11 cellular contexts compared by ENCODE assay signal in the genomic region with DNA sequence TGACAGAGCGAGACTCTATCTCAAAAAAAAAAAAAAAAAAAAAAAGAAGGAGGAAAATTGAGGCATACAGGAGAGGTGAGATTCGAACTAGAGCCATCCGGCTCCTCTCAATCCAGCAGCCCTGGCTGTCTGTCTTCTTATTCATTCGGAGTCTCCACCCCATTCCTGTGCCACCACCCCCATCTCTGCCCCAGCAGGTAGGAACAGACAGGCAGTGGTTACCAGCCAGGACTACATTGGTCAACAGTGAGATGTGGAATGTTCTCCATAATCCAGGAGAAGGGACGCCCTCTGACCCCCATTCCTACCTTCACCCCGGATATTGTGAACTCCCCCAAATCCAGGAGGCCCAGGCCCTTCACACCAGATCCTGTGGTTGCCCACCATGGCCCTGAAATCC. TPM values are rescaled to one million over a fixed set of nuclear protein-coding genes. Genes with fewer than 3 reads are reported as not detected.
DNase-seq lines count a peak whose midpoint lies in the region; TF ChIP-seq lines count a peak whose summit lies in the region.
"Had no signal": no experiment of that assay in that cellular context is flagged by ENCODE, and none has a peak within 500 bp of the region (broad histone marks: within the 10 kb centered on the region; RNA-seq: fewer than 3 reads in every experiment).

No MANE protein-coding gene starts in this region.

- H3K27me3 ChIP-seq in subcutaneous abdominal adipose tissue (ENCODE audit: control insufficient read depth in 5 of 5, insufficient read depth in 4 of 5, low read length in 5 of 5) (peaks cover 0 to 3% (median 0%) of the 10 kb centered on the region in 5 donors), ovary (no peaks in the 10 kb centered on the region)

- no peak for TF ChIP-seq EP300 in ovary (IDR thresholded peaks at IDR 0.05)

- H3K4me3 ChIP-seq in subcutaneous abdominal adipose tissue (ENCODE audit: low read depth in 1 of 5, low read length in 5 of 5) = no peak overlapping the region
- no peak overlapping the region for H3K4me3 ChIP-seq in ovary

- intact Hi-C loops in ovary (cut with DNase I) = no loop called here

- H3K9ac ChIP-seq in subcutaneous abdominal adipose tissue (ENCODE audit: low read length in 5 of 5) = no peak overlapping the region
- H3K9ac ChIP-seq: KMS-11 had no signal

- peaks cover 20 to 22% of the 10 kb centered on the region in 2 donors for H3K4me1 Mint-ChIP-seq in immature natural killer cell

- H3K9me3 ChIP-seq in subcutaneous abdominal adipose tissue (ENCODE audit: control insufficient read depth in 5 of 5, low read length in 5 of 5) (no peaks in the 10 kb centered on the region), ovary (no peaks in the 10 kb centered on the region)

- no peak for TF ChIP-seq POLR2A in ovary (IDR thresholded peaks at IDR 0.05)

- H3K4me3 Mint-ChIP-seq in immature natural killer cell = peak overlapping the region in 1 of 5 donors; percentile 13

- H3K36me3 ChIP-seq in subcutaneous abdominal adipose tissue (ENCODE audit: control insufficient read depth in 5 of 5, insufficient read depth in 5 of 5, low read length in 5 of 5) (no peaks in the 10 kb centered on the region), ovary (no peaks in the 10 kb centered on the region)

- H3K27ac ChIP-seq in subcutaneous abdominal adipose tissue (ENCODE audit: low read depth, low read length) = peak overlapping the region; percentile 37
- no peak overlapping the region for H3K27ac ChIP-seq in ovary
- H3K27ac ChIP-seq: KMS-11 had no signal

- peaks cover 0 to 9% (median 0%) of the 10 kb centered on the region in 3 donors for H3K27me3 Mint-ChIP-seq in immature natural killer cell (ENCODE audit: low read depth in 3 of 3)

- DNase-seq in SHP77 (lab: John Stamatoyannopoulos, UW) = peak; percentile 41 to 71
- no peak for DNase-seq in SHP77 treated with DMSO at 0.1 percent for 48 hours (lab: John Stamatoyannopoulos, UW)
- peak; percentile 21 for DNase-seq in NCI-H69 (lab: John Stamatoyannopoulos, UW)
- no peak for DNase-seq in immature natural killer cell
- DNase-seq in DMS 273 (lab: John Stamatoyannopoulos, UW; ENCODE audit: unreplicated experiment) = no peak
- no peak for DNase-seq in ovary
- DNase-seq in kidney tubule cell (ENCODE audit: low spot score) = no peak
- DNase-seq: amygdala, trophoblast cell had no signal

- H3K9me3 Mint-ChIP-seq in immature natural killer cell = no peaks in the 10 kb centered on the region

- peak overlapping the region in 4 of 6 donors; percentile 7 to 48 (median 29) for H3K27ac Mint-ChIP-seq in immature natural killer cell

- 76 to 84% (median 80%) methylated on average over 6 of the region's 6 CpGs for WGBS in ovary, 3 donors

- H3K36me3 Mint-ChIP-seq in immature natural killer cell = no peaks in the 10 kb centered on the region

- H3K4me1 ChIP-seq in subcutaneous abdominal adipose tissue (ENCODE audit: control insufficient read depth in 5 of 5, insufficient read depth in 5 of 5, low read length in 5 of 5) (peaks cover 8 to 29% (median 14%) of the 10 kb centered on the region in 5 donors), ovary (ENCODE audit: insufficient read depth) (no peaks in the 10 kb centered on the region)

- TF ChIP-seq CTCF in ovary (IDR thresholded peaks at IDR 0.05) = no peak

RNA-seq across cellular contexts. Expression of a gene that starts 6.6 kb away (rescaled TPM):
- 1 to 10 TPM in 2 of 3 donors, under 1 TPM in 1; 0.79 to 2.7 (median 1.4) TPM for polyA plus RNA-seq in immature natural killer cell
- total RNA-seq in ovary = 10 to 100 TPM in 4 of 7 donors, 1 to 10 TPM in 3; 3.6 to 25.9 (median 12.7) TPM
- 1 to 10 TPM; 4.9 to 5.1 TPM for polyA plus RNA-seq in ovary

RNA-seq across cellular contexts. Expression of a gene that starts 14.3 kb away (rescaled TPM):
- 10 to 100 TPM; 24.3 to 42.6 (median 27.1) TPM for polyA plus RNA-seq in immature natural killer cell
- 10 to 100 TPM; 42.2 to 73.3 (median 58.9) TPM for total RNA-seq in ovary
- polyA plus RNA-seq in ovary = 10 to 100 TPM in 1 of 2 donors, 1 to 10 TPM in 1; 4.7 to 60.6 TPM

RNA-seq across cellular contexts. Expression of a gene that starts 33.2 kb away (rescaled TPM):
- polyA plus RNA-seq in immature natural killer cell (10 to 100 TPM in 2 of 3 donors, 1 to 10 TPM in 1; 9.9 to 18.4 (median 18.0) TPM), ovary (10 to 100 TPM; 12.3 to 20.6 TPM)
- 100 to 1,000 TPM in 1 of 7 donors, 10 to 100 TPM in 6; 12.1 to 116 (median 18.7) TPM for total RNA-seq in ovary

RNA-seq across cellular contexts. Expression of a gene that starts 42.9 kb away (rescaled TPM):
- polyA plus RNA-seq in immature natural killer cell = 100 to 1,000 TPM in 1 of 3 donors, 10 to 100 TPM in 2; 21.8 to 162 (median 43.3) TPM
- 10 to 100 TPM; 28.1 to 74.2 (median 41.8) TPM for total RNA-seq in ovary
- polyA plus RNA-seq in ovary = 10 to 100 TPM; 19.8 to 60.2 TPM

RNA-seq across cellular contexts. Expression of a gene that starts 49.1 kb away (rescaled TPM):
- polyA plus RNA-seq in immature natural killer cell (1 to 10 TPM in 1 of 3 donors, under 1 TPM in 1, not detected in 1; 0.63 to 1.1 TPM), ovary (under 1 TPM; 0.17 to 0.29 TPM)
- 1 to 10 TPM in 2 of 7 donors, under 1 TPM in 5; 0.26 to 3.3 (median 0.60) TPM for total RNA-seq in ovary

Comparison
In these comparisons a context has a peak if more than half of its experiments do, and no peak if none do; other contexts are left out.
1. DNase-seq: peak in SHP77 (2 of 2) and NCI-H69 (single experiment); none in SHP77 treated with DMSO at 0.1 percent for 48 hours (single experiment), immature natural killer cell (0 of 3), DMS 273 (single experiment), ovary (0 of 5) and kidney tubule cell (single experiment).